9 cellular contexts compared by ENCODE assay signal in the genomic region with DNA sequence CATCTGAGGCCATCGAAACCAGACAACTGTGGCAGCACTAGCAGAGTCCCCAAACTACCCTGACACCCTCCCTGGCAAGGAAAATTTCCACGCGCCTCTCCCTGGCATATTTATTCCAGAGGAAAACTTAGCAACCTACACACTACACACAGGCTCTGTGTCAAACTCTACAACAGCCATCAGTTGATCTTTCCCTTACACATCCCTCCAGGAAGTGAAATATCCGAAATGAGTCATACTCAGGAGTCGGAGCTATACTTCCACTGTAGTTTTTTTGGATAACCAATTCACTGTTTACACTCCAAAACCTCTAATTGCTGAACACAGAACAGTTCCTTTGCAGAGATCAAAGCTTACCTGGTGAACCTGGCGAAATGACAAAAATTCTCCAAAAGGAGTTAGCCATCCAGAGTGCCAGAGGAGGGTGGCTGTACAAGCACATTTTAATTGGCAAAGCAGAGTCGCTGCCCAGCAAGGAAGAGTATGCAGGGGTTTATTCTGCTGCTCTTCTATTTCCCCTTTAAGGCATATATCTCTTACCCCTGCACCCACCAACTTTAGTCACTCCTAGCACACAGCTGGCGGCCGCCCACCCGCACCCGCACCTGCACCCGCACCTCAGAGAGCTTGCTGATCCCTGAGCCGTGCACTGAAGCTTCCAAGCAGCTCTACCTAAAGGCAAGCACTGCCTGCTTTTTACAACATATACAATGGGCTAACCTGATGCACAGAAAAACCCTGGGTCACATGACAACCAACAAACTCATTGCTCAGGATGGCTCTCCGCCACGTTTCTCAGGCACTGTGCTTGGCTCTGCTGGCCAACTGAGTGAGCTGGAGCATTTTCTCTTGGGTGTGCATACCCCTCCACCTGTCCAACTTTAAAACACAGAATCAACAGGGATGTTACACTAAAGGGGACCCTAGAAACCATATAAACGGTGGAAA. TPM values are rescaled to one million over a fixed set of nuclear protein-coding genes. Genes with fewer than 3 reads are reported as not detected.
A peak's percentile ranks its signal among the peaks of the same experiment; 100 is the strongest.
DNase-seq lines count a peak whose midpoint lies in the region; ATAC-seq lines count a peak whose summit lies in the region.
"Had no signal": no experiment of that assay in that cellular context is flagged by ENCODE, and none has a peak within 500 bp of the region (broad histone marks: within the 10 kb centered on the region; RNA-seq: fewer than 3 reads in every experiment).

No MANE protein-coding gene starts in this region.

- peak overlapping the region; percentile 40 for H3K4me3 Mint-ChIP-seq in activated naive CD8-positive, alpha-beta T cell
- H3K4me3 Mint-ChIP-seq in immature natural killer cell: peak overlapping the region in 1 of 5 donors; percentile 1

- peaks cover 7% of the 10 kb centered on the region for H3K36me3 Mint-ChIP-seq in activated naive CD8-positive, alpha-beta T cell
- no peaks in the 10 kb centered on the region for H3K36me3 Mint-ChIP-seq in immature natural killer cell

- no peak for ATAC-seq in HG03342 (IDR thresholded peaks at IDR 0.05; ENCODE audit: unreplicated experiment)

- peak overlapping the region; percentile 76 for H3K27ac Mint-ChIP-seq in activated naive CD8-positive, alpha-beta T cell
- peak overlapping the region; percentile 35 to 80 (median 64) for H3K27ac Mint-ChIP-seq in immature natural killer cell

- no peaks in the 10 kb centered on the region for H3K9me3 Mint-ChIP-seq in activated naive CD8-positive, alpha-beta T cell (ENCODE audit: low read depth)
- H3K9me3 Mint-ChIP-seq in immature natural killer cell: no peaks in the 10 kb centered on the region

- no peaks in the 10 kb centered on the region for H3K27me3 Mint-ChIP-seq in activated naive CD8-positive, alpha-beta T cell
- H3K27me3 Mint-ChIP-seq in immature natural killer cell (ENCODE audit: low read depth in 3 of 3): peaks cover 0 to 2% (median 0%) of the 10 kb centered on the region in 3 donors

- DNase-seq in NCI-H2171 treated with DMSO at 0.1 percent for 48 hours (lab: John Stamatoyannopoulos, UW) (peak; percentile 24), NCI-H2171 (lab: John Stamatoyannopoulos, UW) (no peak), immature natural killer cell (no peak), stromal cell of bone marrow (ENCODE audit: low read depth) (peak; percentile 73), amniotic stem cell (lab: John Stamatoyannopoulos, UW) (no peak), NCI-H2081 treated with DMSO at 0.1 percent for 48 hours (lab: John Stamatoyannopoulos, UW) (no peak)
- DNase-seq: effector CD8-positive, alpha-beta T cell had no signal

- peaks cover 85% of the 10 kb centered on the region for H3K4me1 Mint-ChIP-seq in activated naive CD8-positive, alpha-beta T cell (ENCODE audit: low read depth)
- peaks cover 85 to 89% of the 10 kb centered on the region in 2 donors for H3K4me1 Mint-ChIP-seq in immature natural killer cell

RNA-seq across cellular contexts. Expression of a gene that starts 54.9 kb away (rescaled TPM):
- polyA plus RNA-seq in immature natural killer cell: 100 to 1,000 TPM; 447 to 644 (median 455) TPM

Comparison
In these comparisons a context has a peak if more than half of its experiments do, and no peak if none do; other contexts are left out.
1. DNase-seq: peak in NCI-H2171 treated with DMSO at 0.1 percent for 48 hours (single experiment) and stromal cell of bone marrow (single experiment); none in NCI-H2171 (single experiment), immature natural killer cell (0 of 3), amniotic stem cell (single experiment) and NCI-H2081 treated with DMSO at 0.1 percent for 48 hours (single experiment).